18 cellular contexts compared by ENCODE assay signal in genomic region chr20:11140359-11140758, GRCh38.
DNase-seq lines count a peak whose midpoint lies in the region; ATAC-seq, FAIRE-seq and TF ChIP-seq lines count a peak whose summit lies in the region.
"Had no signal": no experiment of that assay in that cellular context is flagged by ENCODE, and none has a peak within 500 bp of the region (broad histone marks: within the 10 kb centered on the region; RNA-seq: fewer than 3 reads in every experiment).

No MANE protein-coding gene starts in this region.

- DNase-seq in AG09309 (ENCODE audit: low read depth) (peak; percentile 87), HT1080 (ENCODE audit: low read depth) (peak; percentile 94), cardiac fibroblast (ENCODE audit: low read depth in 2 of 2) (peak; percentile 91 to 97), kidney tubule cell (ENCODE audit: low spot score) (peak; percentile 95), DMS53 (lab: John Stamatoyannopoulos, UW) (no peak), frontal cortex (ENCODE audit: low spot score in 2 of 2) (no peak), SHP77 (lab: John Stamatoyannopoulos, UW) (no peak)
- DNase-seq: activated naive CD4-positive, alpha-beta T cell treated with anti-CD3 and anti-CD28 coated beads, Interleukin-2, amount 10 ng/mL, durations not matched to agents 7 days and 5 days; colonic mucosa; heart left ventricle; lower lobe of right lung; NCI-H1105; NCI-H510A treated with DMSO at 0.1 percent for 48 hours; occipital lobe; stimulated activated CD4-positive, alpha-beta T cell treated with anti-CD3 and anti-CD28 coated beads, Interleukin-1b, Interleukin-23, amount 100 ng/mL, for 48 hours; stimulated activated naive B cell treated with anti-CD40 and anti-IgM and Interleukin-4, amounts not matched to agents 10 μg/mL and 1 μg/mL and 100 μg/mL, for 72 hours had no signal

- FAIRE-seq in frontal cortex (lab: Jason Lieb, UNC), result no peak

- no peak overlapping the region for H3K4me3 ChIP-seq in AG09309 (ENCODE audit: control insufficient read depth, low read depth, low read length)
- H3K4me3 ChIP-seq in cardiac fibroblast (replicated peaks in 1 of 2; ENCODE audit: low read depth in 2 of 2, low read length in 2 of 2), result no peak overlapping the region
- H3K4me3 ChIP-seq: colonic mucosa, heart left ventricle, lower lobe of right lung had no signal

- ATAC-seq in HG03196 (IDR thresholded peaks at IDR 0.05; ENCODE audit: unreplicated experiment), result no peak
- ATAC-seq: lower lobe of right lung; Panc1; stimulated activated naive B cell treated with anti-CD40 and anti-IgM and Interleukin-4, amounts not matched to agents 10 μg/mL and 1 μg/mL and 100 μg/mL, for 72 hours had no signal

- TF ChIP-seq CTCF in AG09309 (IDR thresholded peaks at IDR 0.05; ENCODE audit: control insufficient read depth, insufficient read depth, low read depth, low read length, missing control alignments) (no peak), cardiac fibroblast (IDR thresholded peaks at IDR 0.05; ENCODE audit: low read depth, low read length) (no peak)

Comparison
In these comparisons a context has a peak if more than half of its experiments do, and no peak if none do; other contexts are left out.
1. DNase-seq: peak in AG09309 (single experiment), HT1080 (single experiment), cardiac fibroblast (2 of 2) and kidney tubule cell (single experiment); none in DMS53 (single experiment), frontal cortex (0 of 2) and SHP77 (0 of 2).